8 cellular contexts compared by ENCODE assay signal in genomic region chr4:87931932-87932331, GRCh38. TPM values are rescaled to one million over a fixed set of nuclear protein-coding genes. Genes with fewer than 3 reads are reported as not detected.
"Had no signal": no experiment of that assay in that cellular context is flagged by ENCODE, and none has a peak within 500 bp of the region (broad histone marks: within the 10 kb centered on the region; RNA-seq: fewer than 3 reads in every experiment).

No MANE protein-coding gene starts in this region.

- ATAC-seq: HepG2 had no signal

- H3K36me3 ChIP-seq: HAP-1 had no signal

- H3K27ac ChIP-seq: GM23248, HL-60 had no signal

- H3K27ac Mint-ChIP-seq: HFFc6, IgD-negative memory B cell had no signal

- H3K9ac ChIP-seq: GM23248 had no signal

- H2AFZ ChIP-seq: GM23248 had no signal

- DNase-seq: GM23248, H7, HFFc6, KG1 had no signal

- H3K4me3 ChIP-seq: GM23248, HAP-1 had no signal

- FAIRE-seq: HepG2 had no signal

- H3K4me1 ChIP-seq: HAP-1 had no signal

- H3K4me3 Mint-ChIP-seq: HFFc6, IgD-negative memory B cell had no signal

- H3K36me3 Mint-ChIP-seq: IgD-negative memory B cell had no signal

RNA-seq across cellular contexts. Expression of gene SPP1, which starts 43.6 kb away (rescaled TPM):
- polyA plus RNA-seq: IgD-negative memory B cell had no signal
